ENCODE assay signal across 30 cellular contexts in genomic region chr22:33620085-33620484, GRCh38.
"Had no signal": no experiment of that assay in that cellular context is flagged by ENCODE, and none has a peak within 500 bp of the region (broad histone marks: within the 10 kb centered on the region; RNA-seq: fewer than 3 reads in every experiment).

No MANE protein-coding gene starts in this region.

- H3K27me3 ChIP-seq: adrenal gland, body of pancreas, esophagus muscularis mucosa, foreskin keratinocyte, gastrocnemius medialis, heart right ventricle had no signal

- ATAC-seq: activated CD4-positive, alpha-beta T cell treated with anti-CD3 and anti-CD28 coated beads for 36 hours; activated CD8-positive, alpha-beta memory T cell treated with anti-CD3 and anti-CD28 coated beads, Interleukin-2, amount 10 ng/mL, durations not matched to agents 7 days and 5 days; activated CD8-positive, alpha-beta T cell treated with anti-CD3 and anti-CD28 coated beads, Interleukin-2, amount 10 ng/mL, durations not matched to agents 7 days and 5 days; activated naive CD8-positive, alpha-beta T cell treated with anti-CD3 and anti-CD28 coated beads, Interleukin-2, amount 50 U/mL, for 24 hours; body of pancreas; effector memory CD8-positive, alpha-beta T cell; foreskin keratinocyte; gastrocnemius medialis; heart right ventricle; T-helper 17 cell had no signal

- H3K9me3 ChIP-seq: adrenal gland, esophagus muscularis mucosa, gastrocnemius medialis had no signal

- H3K4me1 ChIP-seq: adrenal gland, body of pancreas, esophagus muscularis mucosa, foreskin keratinocyte, gastrocnemius medialis had no signal

- DNase-seq: activated CD4-positive, alpha-beta memory T cell treated with anti-CD3 and anti-CD28 coated beads for 36 hours; activated CD4-positive, alpha-beta T cell treated with anti-CD3 and anti-CD28 coated beads for 36 hours; activated CD4-positive, alpha-beta T cell treated with anti-CD3 and anti-CD28 coated beads, Interleukin-2, amount 10 ng/mL, durations not matched to agents 24 days and 14 days; activated CD4-positive, CD25-positive, alpha-beta regulatory T cell; activated CD4-positive, CD25-positive, alpha-beta regulatory T cell treated with anti-CD3 and anti-CD28 coated beads, Interleukin-2, amount 50 U/mL, for 72 hours; activated CD8-positive, alpha-beta memory T cell treated with anti-CD3 and anti-CD28 coated beads, Interleukin-2, amount 10 ng/mL, durations not matched to agents 7 days and 5 days; activated CD8-positive, alpha-beta memory T cell treated with anti-CD3 and anti-CD28 coated beads, Interleukin-2, amount 50 U/mL, for 4 hours; activated CD8-positive, alpha-beta T cell treated with anti-CD3 and anti-CD28 coated beads, Interleukin-2, amount 10 ng/mL, durations not matched to agents 7 days and 5 days; activated effector memory CD4-positive, alpha-beta T cell treated with anti-CD3 and anti-CD28 coated beads, Interleukin-2, amount 50 U/mL, for 16 hours; activated naive CD4-positive, alpha-beta T cell treated with anti-CD3 and anti-CD28 coated beads for 36 hours; activated naive CD8-positive, alpha-beta T cell treated with anti-CD3 and anti-CD28 coated beads for 36 hours; activated naive CD8-positive, alpha-beta T cell treated with anti-CD3 and anti-CD28 coated beads, Interleukin-2, amount 50 U/mL, for 24 hours; activated T-cell treated with anti-CD3 and anti-CD28 coated beads, Interleukin-2, amount 50 U/mL, for 1 hour; activated T-cell treated with anti-CD3 and anti-CD28 coated beads, Interleukin-2, amount 50 U/mL, for 48 hours; adrenal gland; amygdala; aorta; body of pancreas; caudate nucleus; cortex of kidney; dermis blood vessel endothelial cell; effector CD4-positive, alpha-beta T cell; effector memory CD8-positive, alpha-beta T cell; erythroblast; foreskin keratinocyte; gastrocnemius medialis; heart right ventricle; T-helper 17 cell; T1000 had no signal

- H3K36me3 ChIP-seq: adrenal gland, gastrocnemius medialis had no signal

- H3K27ac ChIP-seq: adrenal gland, body of pancreas, esophagus muscularis mucosa, foreskin keratinocyte, gastrocnemius medialis, heart right ventricle had no signal

- H3K4me3 ChIP-seq: adrenal gland, body of pancreas, esophagus muscularis mucosa, gastrocnemius medialis, heart right ventricle had no signal
